In the genomic region with DNA sequence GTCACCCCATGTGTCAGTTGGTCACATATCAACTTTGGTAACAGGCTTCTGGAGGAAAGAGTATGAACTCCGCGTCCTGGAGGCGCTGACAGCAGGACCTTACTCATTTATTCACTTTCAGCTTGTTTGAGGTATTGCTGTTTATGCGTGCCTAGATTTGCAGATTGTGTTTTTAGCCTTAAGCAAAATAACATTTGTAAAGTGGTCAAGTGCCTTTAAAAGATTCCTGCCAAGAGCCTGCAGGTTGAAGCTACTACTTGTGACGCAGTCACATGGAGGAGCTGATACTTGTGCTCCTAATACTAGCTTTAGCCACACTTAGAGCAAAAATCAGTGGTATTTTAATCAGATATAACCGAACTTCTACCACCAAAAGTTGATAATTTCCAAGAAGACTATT, we compare ENCODE assay signal across 22 cellular contexts.
DNase-seq lines count a peak whose midpoint lies in the region; ATAC-seq and TF ChIP-seq lines count a peak whose summit lies in the region.
"Had no signal": no experiment of that assay in that cellular context is flagged by ENCODE, and none has a peak within 500 bp of the region (broad histone marks: within the 10 kb centered on the region; RNA-seq: fewer than 3 reads in every experiment).

No MANE protein-coding gene starts in this region.

- H3K79me2 ChIP-seq in parathyroid adenoma (no peaks in the 10 kb centered on the region), smooth muscle cell (ENCODE audit: low read depth) (no peaks in the 10 kb centered on the region)

- no peak overlapping the region for H3K4me3 ChIP-seq in epithelial cell of esophagus (ENCODE audit: low read length)
- H3K4me3 ChIP-seq in parathyroid adenoma (ENCODE audit: low read depth, low read length), result no peak overlapping the region
- H3K4me3 ChIP-seq in smooth muscle cell, result no peak overlapping the region
- H3K4me3 ChIP-seq: BLaER1 treated with 17β-estradiol and CSF1 and Interleukin-3, amounts not matched to agents 10 nM and 100 nM; Peyer's patch had no signal

- H3K4me2 ChIP-seq in parathyroid adenoma (ENCODE audit: low read length), result peak overlapping the region; percentile 28
- no peak overlapping the region for H3K4me2 ChIP-seq in smooth muscle cell
- H3K4me2 ChIP-seq: BLaER1 treated with 17β-estradiol and CSF1 and Interleukin-3, amounts not matched to agents 10 nM and 100 nM had no signal

- H3K36me3 ChIP-seq in parathyroid adenoma (ENCODE audit: control insufficient read depth, insufficient read depth, low read length) (no peaks in the 10 kb centered on the region), smooth muscle cell (ENCODE audit: low read depth) (no peaks in the 10 kb centered on the region)
- H3K36me3 ChIP-seq: BLaER1 treated with 17β-estradiol and CSF1 and Interleukin-3, amounts not matched to agents 10 nM and 100 nM; Peyer's patch had no signal

- WGBS in smooth muscle cell (ENCODE audit: low lambda C conversion rate), result 66% methylated on average over 6 of the region's 6 CpGs

- ATAC-seq in WTC11, result no peak
- ATAC-seq: HCT116, SK-N-SH treated with all-trans-retinoic acid at 6 μM for 48 hours had no signal

- H3K4me1 Mint-ChIP-seq in WTC11, result peaks cover 28% of the 10 kb centered on the region
- H3K4me1 Mint-ChIP-seq in activated T-cell treated with anti-CD3 and anti-CD28 coated beads, Interleukin-2, amount 50 U/mL, for 24 hours (ENCODE audit: low read depth), result no peaks in the 10 kb centered on the region
- H3K4me1 Mint-ChIP-seq: CD4-positive, alpha-beta memory T cell; IgD-negative memory B cell had no signal

- no peak overlapping the region for H3K9ac ChIP-seq in parathyroid adenoma
- no peak overlapping the region for H3K9ac ChIP-seq in smooth muscle cell (ENCODE audit: low read depth)
- H3K9ac ChIP-seq: BLaER1 treated with 17β-estradiol and CSF1 and Interleukin-3, amounts not matched to agents 10 nM and 100 nM had no signal

- peaks cover 5% of the 10 kb centered on the region for H3K36me3 Mint-ChIP-seq in WTC11
- H3K36me3 Mint-ChIP-seq in activated T-cell treated with anti-CD3 and anti-CD28 coated beads, Interleukin-2, amount 50 U/mL, for 24 hours (ENCODE audit: low read depth), result no peaks in the 10 kb centered on the region
- H3K36me3 Mint-ChIP-seq: CD4-positive, alpha-beta memory T cell; IgD-negative memory B cell had no signal

- H3F3A ChIP-seq in smooth muscle cell (ENCODE audit: low read depth), result no peaks in the 10 kb centered on the region

- no peak overlapping the region for H2AFZ ChIP-seq in parathyroid adenoma
- H2AFZ ChIP-seq in smooth muscle cell (ENCODE audit: low read depth), result no peak overlapping the region

- POLR2A ChIA-PET in WTC11 (lab: Charles Lee), result no interaction called here

- no peak overlapping the region for H3K4me3 Mint-ChIP-seq in WTC11
- H3K4me3 Mint-ChIP-seq in activated T-cell treated with anti-CD3 and anti-CD28 coated beads, Interleukin-2, amount 50 U/mL, for 24 hours, result no peak overlapping the region
- H3K4me3 Mint-ChIP-seq: CD4-positive, alpha-beta memory T cell; IgD-negative memory B cell had no signal

- no peak overlapping the region for H3K27ac ChIP-seq in parathyroid adenoma
- no peak overlapping the region for H3K27ac ChIP-seq in smooth muscle cell (ENCODE audit: low read depth)
- H3K27ac ChIP-seq: BLaER1 treated with 17β-estradiol and CSF1 and Interleukin-3, amounts not matched to agents 10 nM and 100 nM; Peyer's patch had no signal

- DNase-seq in DMS 273 (lab: John Stamatoyannopoulos, UW; ENCODE audit: unreplicated experiment) (peak; percentile 3), DMS 273 treated with DMSO at 0.1 percent for 48 hours (lab: John Stamatoyannopoulos, UW) (no peak), epithelial cell of esophagus (ENCODE audit: low read depth) (peak; percentile 64), WTC11 (ENCODE audit: low spot score) (no peak), pons (ENCODE audit: low spot score) (no peak), smooth muscle cell (lab: John Stamatoyannopoulos, UW; ENCODE audit: unreplicated experiment) (no peak)
- DNase-seq in activated T-cell treated with anti-CD3 and anti-CD28 coated beads, Interleukin-2, amount 50 U/mL, for 24 hours, result no peak
- DNase-seq: Caco-2; CD4-positive, alpha-beta memory T cell; DMS153; GF-D8; MV-4-11; NCI-H1105 treated with DMSO at 0.1 percent for 48 hours; NCI-H2081; NCI-H510A treated with DMSO at 0.1 percent for 48 hours; NCI-H82; Peyer's patch had no signal

- H3K4me1 ChIP-seq in parathyroid adenoma (peaks cover 3% of the 10 kb centered on the region), smooth muscle cell (ENCODE audit: low read depth) (no peaks in the 10 kb centered on the region)
- H3K4me1 ChIP-seq: Peyer's patch had no signal

- no peak for TF ChIP-seq CTCF in epithelial cell of esophagus (IDR thresholded peaks at IDR 0.05; ENCODE audit: insufficient read depth, low read depth, low read length, missing control alignments)
- TF ChIP-seq CTCF in parathyroid adenoma (IDR thresholded peaks at IDR 0.05), result no peak
- no peak for TF ChIP-seq CTCF in WTC11 (IDR thresholded peaks at IDR 0.05)
- no peak for TF ChIP-seq CTCF in smooth muscle cell (IDR thresholded peaks at IDR 0.05; ENCODE audit: borderline replicate concordance, insufficient read depth, poor library complexity, severe bottlenecking)

- H4K20me1 ChIP-seq in smooth muscle cell (ENCODE audit: low read depth), result no peaks in the 10 kb centered on the region
- H4K20me1 ChIP-seq: BLaER1 treated with 17β-estradiol and CSF1 and Interleukin-3, amounts not matched to agents 10 nM and 100 nM had no signal

- no peaks in the 10 kb centered on the region for H3K9me3 ChIP-seq in parathyroid adenoma (ENCODE audit: control insufficient read depth, low read length)
- H3K9me3 ChIP-seq in smooth muscle cell (replicated peaks; ENCODE audit: low read depth), result no peaks in the 10 kb centered on the region
- H3K9me3 ChIP-seq: BLaER1 treated with 17β-estradiol and CSF1 and Interleukin-3, amounts not matched to agents 10 nM and 100 nM; Caco-2; Peyer's patch had no signal

- CTCF ChIA-PET in WTC11 (lab: Charles Lee), result interaction anchor here (1.2 to 1.9 kb wide), 2 partner anchors 22 to 44 kb away, joined by 5 to 7 read pairs; no protein-coding TSS in a partner anchor

- H3K27me3 ChIP-seq in parathyroid adenoma (ENCODE audit: control insufficient read depth, insufficient read depth, low read length) (no peaks in the 10 kb centered on the region), smooth muscle cell (ENCODE audit: low read depth) (no peaks in the 10 kb centered on the region)
- H3K27me3 ChIP-seq: BLaER1 treated with 17β-estradiol and CSF1 and Interleukin-3, amounts not matched to agents 10 nM and 100 nM; Peyer's patch had no signal

- H3K9me3 Mint-ChIP-seq in WTC11, result peaks cover 6% of the 10 kb centered on the region
- no peaks in the 10 kb centered on the region for H3K9me3 Mint-ChIP-seq in activated T-cell treated with anti-CD3 and anti-CD28 coated beads, Interleukin-2, amount 50 U/mL, for 24 hours

- no peak overlapping the region for H3K27ac Mint-ChIP-seq in WTC11
- H3K27ac Mint-ChIP-seq in activated T-cell treated with anti-CD3 and anti-CD28 coated beads, Interleukin-2, amount 50 U/mL, for 24 hours, result no peak overlapping the region
- H3K27ac Mint-ChIP-seq: CD4-positive, alpha-beta memory T cell; IgD-negative memory B cell had no signal

- H3K27me3 Mint-ChIP-seq in WTC11 (ENCODE audit: low read depth), result no peaks in the 10 kb centered on the region
- peaks cover 10% of the 10 kb centered on the region for H3K27me3 Mint-ChIP-seq in activated T-cell treated with anti-CD3 and anti-CD28 coated beads, Interleukin-2, amount 50 U/mL, for 24 hours
- H3K27me3 Mint-ChIP-seq: IgD-negative memory B cell had no signal

TF ChIP-seq in WTC11, 78 proteins besides CTCF, POLR2A, EP300 and RAD21 (continues in another document):
- no peak for TF ChIP-seq ESRRA (CRISPR knock-in tag; IDR thresholded peaks at IDR 0.05; ENCODE audit: borderline replicate concordance)
- TF ChIP-seq ZNF317 (CRISPR knock-in tag; IDR thresholded peaks at IDR 0.05; ENCODE audit: borderline replicate concordance, low read depth), result no peak
- TF ChIP-seq, protein P1, sequence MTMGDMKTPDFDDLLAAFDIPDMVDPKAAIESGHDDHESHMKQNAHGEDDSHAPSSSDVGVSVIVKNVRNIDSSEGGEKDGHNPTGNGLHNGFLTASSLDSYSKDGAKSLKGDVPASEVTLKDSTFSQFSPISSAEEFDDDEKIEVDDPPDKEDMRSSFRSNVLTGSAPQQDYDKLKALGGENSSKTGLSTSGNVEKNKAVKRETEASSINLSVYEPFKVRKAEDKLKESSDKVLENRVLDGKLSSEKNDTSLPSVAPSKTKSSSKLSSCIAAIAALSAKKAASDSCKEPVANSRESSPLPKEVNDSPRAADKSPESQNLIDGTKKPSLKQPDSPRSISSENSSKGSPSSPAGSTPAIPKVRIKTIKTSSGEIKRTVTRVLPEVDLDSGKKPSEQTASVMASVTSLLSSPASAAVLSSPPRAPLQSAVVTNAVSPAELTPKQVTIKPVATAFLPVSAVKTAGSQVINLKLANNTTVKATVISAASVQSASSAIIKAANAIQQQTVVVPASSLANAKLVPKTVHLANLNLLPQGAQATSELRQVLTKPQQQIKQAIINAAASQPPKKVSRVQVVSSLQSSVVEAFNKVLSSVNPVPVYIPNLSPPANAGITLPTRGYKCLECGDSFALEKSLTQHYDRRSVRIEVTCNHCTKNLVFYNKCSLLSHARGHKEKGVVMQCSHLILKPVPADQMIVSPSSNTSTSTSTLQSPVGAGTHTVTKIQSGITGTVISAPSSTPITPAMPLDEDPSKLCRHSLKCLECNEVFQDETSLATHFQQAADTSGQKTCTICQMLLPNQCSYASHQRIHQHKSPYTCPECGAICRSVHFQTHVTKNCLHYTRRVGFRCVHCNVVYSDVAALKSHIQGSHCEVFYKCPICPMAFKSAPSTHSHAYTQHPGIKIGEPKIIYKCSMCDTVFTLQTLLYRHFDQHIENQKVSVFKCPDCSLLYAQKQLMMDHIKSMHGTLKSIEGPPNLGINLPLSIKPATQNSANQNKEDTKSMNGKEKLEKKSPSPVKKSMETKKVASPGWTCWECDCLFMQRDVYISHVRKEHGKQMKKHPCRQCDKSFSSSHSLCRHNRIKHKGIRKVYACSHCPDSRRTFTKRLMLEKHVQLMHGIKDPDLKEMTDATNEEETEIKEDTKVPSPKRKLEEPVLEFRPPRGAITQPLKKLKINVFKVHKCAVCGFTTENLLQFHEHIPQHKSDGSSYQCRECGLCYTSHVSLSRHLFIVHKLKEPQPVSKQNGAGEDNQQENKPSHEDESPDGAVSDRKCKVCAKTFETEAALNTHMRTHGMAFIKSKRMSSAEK (CRISPR knock-in tag; IDR thresholded peaks at IDR 0.05; ENCODE audit: borderline replicate concordance), result no peak
- TF ChIP-seq, protein P2, sequence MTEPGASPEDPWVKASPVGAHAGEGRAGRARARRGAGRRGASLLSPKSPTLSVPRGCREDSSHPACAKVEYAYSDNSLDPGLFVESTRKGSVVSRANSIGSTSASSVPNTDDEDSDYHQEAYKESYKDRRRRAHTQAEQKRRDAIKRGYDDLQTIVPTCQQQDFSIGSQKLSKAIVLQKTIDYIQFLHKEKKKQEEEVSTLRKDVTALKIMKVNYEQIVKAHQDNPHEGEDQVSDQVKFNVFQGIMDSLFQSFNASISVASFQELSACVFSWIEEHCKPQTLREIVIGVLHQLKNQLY (CRISPR knock-in tag; IDR thresholded peaks at IDR 0.05), result no peak

Comparison
In these comparisons a context has a peak if more than half of its experiments do, and no peak if none do; other contexts are left out.
1. DNase-seq: peak in DMS 273 (single experiment) and epithelial cell of esophagus (single experiment); none in DMS 273 treated with DMSO at 0.1 percent for 48 hours (single experiment), WTC11 (single experiment), activated T-cell treated with anti-CD3 and anti-CD28 coated beads, Interleukin-2, amount 50 U/mL, for 24 hours (single experiment), pons (single experiment) and smooth muscle cell (single experiment).